7 cellular contexts compared by ENCODE assay signal in genomic region chr16:33706845-33707590, GRCh38.
DNase-seq lines count a peak whose midpoint lies in the region; ATAC-seq and TF ChIP-seq lines count a peak whose summit lies in the region.
"Not testable (repeated sequence)": the region's sequence is repeated elsewhere in the genome, so short reads cannot be mapped to it uniquely, and the experiment has no call there.

No MANE protein-coding gene starts in this region.

- H3K27ac Mint-ChIP-seq in activated naive CD8-positive, alpha-beta T cell = not testable (repeated sequence)

- not testable (repeated sequence) for TF ChIP-seq POLR2A in spleen (IDR thresholded peaks at IDR 0.05)

- 16% methylated on average over 32 of the region's 55 CpGs for WGBS in SK-N-SH (ENCODE audit: low lambda C conversion rate)
- WGBS in spleen, 5 donors = 57 to 82% (median 68%) methylated on average over 38 to 48 of the region's 55 CpGs

- TF ChIP-seq RAD21 in SK-N-SH (IDR thresholded peaks at IDR 0.05; ENCODE audit: low read length) = not testable (repeated sequence)

- TF ChIP-seq EP300 in SK-N-SH (IDR thresholded peaks at IDR 0.05; ENCODE audit: borderline replicate concordance in 1 of 2, low read depth in 1 of 2, low read length in 1 of 2) = not testable (repeated sequence)

- H3K4me1 Mint-ChIP-seq in activated naive CD8-positive, alpha-beta T cell (ENCODE audit: low read depth) = not testable (repeated sequence)

- H3K36me3 Mint-ChIP-seq in activated naive CD8-positive, alpha-beta T cell = not testable (repeated sequence)

- TF ChIP-seq CTCF in 22Rv1 (IDR thresholded peaks at IDR 0.05) (peak; percentile 20; the same call in 1 of the 2 replicates), SK-N-SH (IDR thresholded peaks at IDR 0.05) (peak; percentile 29)
- not testable (repeated sequence) for TF ChIP-seq CTCF in fibroblast of villous mesenchyme (IDR thresholded peaks at IDR 0.05; ENCODE audit: insufficient read depth, low read depth, low read length); left lung (IDR thresholded peaks at IDR 0.05); spleen (IDR thresholded peaks at IDR 0.05 in 8 of 11, conservative IDR thresholded peaks at IDR 0.05 in 3 of 11)

- peak overlapping the region; percentile 58 for H3K4me3 Mint-ChIP-seq in activated naive CD8-positive, alpha-beta T cell

- CTCF ChIA-PET in SK-N-SH (lab: Yijun Ruan, JAX) = interaction anchor here (0.9 to 1.1 kb wide), 2 partner anchors 18 to 27 kb away, joined by 3 read pairs; no protein-coding TSS in a partner anchor

- intact Hi-C loops in left lung (cut with DNase I); spleen (cut with DNase I; ENCODE audit: low total_unique reads): not testable (repeated sequence)

- not testable (repeated sequence) for H3K36me3 ChIP-seq in SK-N-SH (replicated peaks in 1 of 2; ENCODE audit: control insufficient read depth in 1 of 2, insufficient read depth in 2 of 2, low read length in 1 of 2); left lung; spleen

- POLR2A ChIA-PET in SK-N-SH (lab: Yijun Ruan, JAX) = not testable (repeated sequence)

- peak overlapping the region; percentile 80 for H3K4me2 ChIP-seq in SK-N-SH

- not testable (repeated sequence) for H3K9me3 Mint-ChIP-seq in activated naive CD8-positive, alpha-beta T cell (ENCODE audit: low read depth)

- not testable (repeated sequence) for H3K27me3 Mint-ChIP-seq in activated naive CD8-positive, alpha-beta T cell

- H4K20me1 ChIP-seq in SK-N-SH (ENCODE audit: insufficient read depth) = not testable (repeated sequence)

- peak overlapping the region; percentile 69 for H3K27ac ChIP-seq in 22Rv1
- peak overlapping the region; percentile 59 to 76 for H3K27ac ChIP-seq in SK-N-SH (ENCODE audit: low read depth in 2 of 2, low read length in 1 of 2)
- not testable (repeated sequence) for H3K27ac ChIP-seq in left lung, spleen

- H3K79me2 ChIP-seq in SK-N-SH (ENCODE audit: insufficient read depth) = peaks cover 12% of the 10 kb centered on the region; the same call in 1 of the 2 replicates

- peak overlapping the region; percentile 66 to 88 for H3K4me3 ChIP-seq in SK-N-SH (ENCODE audit: low read depth in 2 of 2, low read length in 1 of 2)
- peak overlapping the region; percentile 73 for H3K4me3 ChIP-seq in fibroblast of villous mesenchyme (ENCODE audit: low read depth, low read length)
- H3K4me3 ChIP-seq in left lung = peak overlapping the region in 1 of 2 donors; percentile 7
- H3K4me3 ChIP-seq in spleen = not testable (repeated sequence)

- H3K9ac ChIP-seq in SK-N-SH = peak overlapping the region; percentile 71

- peak; percentile 96 for ATAC-seq in left lung

- DNase-seq in NCI-H774 (lab: John Stamatoyannopoulos, UW) (peak; percentile 3), fibroblast of villous mesenchyme (ENCODE audit: low read depth) (peak; percentile 56), left lung (peak in 1 of 2 donors; percentile 63), spleen (peak; percentile 62)
- DNase-seq in SK-N-SH = not testable (repeated sequence)

- H3K4me1 ChIP-seq in SK-N-SH (ENCODE audit: control insufficient read depth in 1 of 2, insufficient read depth in 2 of 2, low read depth in 1 of 2, low read length in 1 of 2); left lung; spleen: not testable (repeated sequence)

- H2AFZ ChIP-seq in SK-N-SH (ENCODE audit: low read depth) = peak overlapping the region; percentile 93

- not testable (repeated sequence) for H3K27me3 ChIP-seq in SK-N-SH (ENCODE audit: insufficient read depth); left lung; spleen (replicated peaks in 1 of 7)

- not testable (repeated sequence) for H3F3A ChIP-seq in SK-N-SH (replicated peaks; ENCODE audit: insufficient read depth)

- H3K9me3 ChIP-seq in SK-N-SH, left lung, spleen: not testable (repeated sequence)

- not testable (repeated sequence) for H3K9me2 ChIP-seq in SK-N-SH

TF ChIP-seq in SK-N-SH, 30 proteins besides CTCF, POLR2A, EP300 and RAD21:
- TF ChIP-seq MXI1 (IDR thresholded peaks at IDR 0.05; ENCODE audit: low read depth, low read length) (peak; percentile 18; the same call in 1 of the 2 replicates), POLR2AphosphoS5 (IDR thresholded peaks at IDR 0.05; ENCODE audit: low read depth, low read length) (0 out of 2 replicates have a peak, but pooled peaks have one; percentile 23), NRF1 (IDR thresholded peaks at IDR 0.05; ENCODE audit: low read depth, low read length) (peak; percentile 81)
